In the genomic region with DNA sequence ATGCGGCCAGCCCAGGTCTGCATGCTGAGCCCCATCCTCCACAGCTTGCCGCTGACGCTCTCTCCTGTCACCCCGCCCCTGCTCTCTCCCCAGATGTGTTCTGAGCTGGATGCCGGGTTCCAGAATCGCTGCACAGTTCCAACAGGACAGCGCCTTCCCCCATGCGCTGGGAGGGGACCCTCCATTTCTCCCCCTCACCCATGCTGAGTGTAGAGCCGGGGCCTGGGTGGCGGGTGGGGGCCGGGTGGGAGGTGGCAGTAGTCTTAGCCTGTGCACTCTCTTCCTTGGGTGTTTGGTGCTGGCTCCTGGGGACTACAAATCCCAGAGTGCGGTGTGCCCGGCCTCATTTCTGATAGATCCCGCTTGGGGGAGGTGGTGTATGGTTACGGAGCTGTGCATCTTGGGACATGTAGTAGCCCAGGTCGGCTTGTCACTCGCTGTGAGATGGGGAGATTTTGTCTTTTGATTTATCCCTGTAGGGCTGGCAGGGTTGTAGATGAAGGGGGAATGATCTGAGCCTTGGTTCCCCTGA, we compare ENCODE assay signal across 10 cellular contexts. TPM values are rescaled to one million over a fixed set of nuclear protein-coding genes. Genes with fewer than 3 reads are reported as not detected.
DNase-seq lines count a peak whose midpoint lies in the region; ATAC-seq and TF ChIP-seq lines count a peak whose summit lies in the region.
"Had no signal": no experiment of that assay in that cellular context is flagged by ENCODE, and none has a peak within 500 bp of the region (broad histone marks: within the 10 kb centered on the region; RNA-seq: fewer than 3 reads in every experiment).

No MANE protein-coding gene starts in this region.

- peak overlapping the region; percentile 74 for H3K9ac ChIP-seq in mesenchymal stem cell (ENCODE audit: low read length)

- no peaks in the 10 kb centered on the region for H3K9me3 ChIP-seq in right atrium auricular region
- H3K9me3 ChIP-seq in mesenchymal stem cell (ENCODE audit: control insufficient read depth, low read length) = no peaks in the 10 kb centered on the region
- H3K9me3 ChIP-seq in uterus = no peaks in the 10 kb centered on the region
- no peaks in the 10 kb centered on the region for H3K9me3 ChIP-seq in thyroid gland

- no peak overlapping the region for H3K18ac ChIP-seq in mesenchymal stem cell (ENCODE audit: low read depth in 1 of 2, low read length in 2 of 2)

- no peak overlapping the region for H2AK5ac ChIP-seq in mesenchymal stem cell (ENCODE audit: low read length, severe bottlenecking)

- H2BK12ac ChIP-seq in mesenchymal stem cell (ENCODE audit: low read length in 2 of 2) = no peak overlapping the region

- H3K27ac ChIP-seq in right atrium auricular region (peak overlapping the region in 1 of 2 donors; percentile 19), coronary artery (peak overlapping the region; percentile 4 to 70), mesenchymal stem cell (ENCODE audit: low read length, poor library complexity, severe bottlenecking) (no peak overlapping the region), uterus (peak overlapping the region; percentile 82 to 95), thyroid gland (no peak overlapping the region)
- H3K27ac ChIP-seq: C4-2B had no signal

- H2BK5ac ChIP-seq in mesenchymal stem cell (ENCODE audit: low read depth, low read length, poor library complexity, severe bottlenecking) = no peak overlapping the region

- no peak overlapping the region for H3K4me2 ChIP-seq in mesenchymal stem cell (ENCODE audit: low read length, poor library complexity, severe bottlenecking)

- TF ChIP-seq CTCF in right atrium auricular region (IDR thresholded peaks at IDR 0.05) = no peak
- TF ChIP-seq CTCF in coronary artery (IDR thresholded peaks at IDR 0.05) = no peak
- no peak for TF ChIP-seq CTCF in uterus (IDR thresholded peaks at IDR 0.05)
- no peak for TF ChIP-seq CTCF in thyroid gland (IDR thresholded peaks at IDR 0.05)

- WGBS in mesenchymal stem cell = 68% methylated on average over 13 of the region's 17 CpGs
- 78 to 93% methylated on average over 11 to 14 of the region's 17 CpGs for WGBS in thyroid gland, 2 donors

- DNase-seq in Right ventricle myocardium inferior (ENCODE audit: missing footprints) (no peak), right atrium auricular region (ENCODE audit: low spot score) (no peak), coronary artery (ENCODE audit: low spot score) (no peak), mesenchymal stem cell (no peak), uterus (peak; percentile 68 to 82), NCI-H146 treated with DMSO at 0.1 percent for 48 hours (lab: John Stamatoyannopoulos, UW; ENCODE audit: unreplicated experiment) (no peak), thyroid gland (no peak)

- TF ChIP-seq POLR2A in uterus (IDR thresholded peaks at IDR 0.05) (no peak), thyroid gland (IDR thresholded peaks at IDR 0.05) (no peak)

- H3K79me1 ChIP-seq in mesenchymal stem cell (replicated peaks; ENCODE audit: low read length, poor library complexity, severe bottlenecking) = peaks cover 11% of the 10 kb centered on the region

- ATAC-seq in Right ventricle myocardium inferior (peak; percentile 48), GM19452 (IDR thresholded peaks at IDR 0.05; ENCODE audit: unreplicated experiment) (no peak)

- H2BK120ac ChIP-seq in mesenchymal stem cell (ENCODE audit: low read depth, low read length) = no peak overlapping the region

- H3K4me3 ChIP-seq in right atrium auricular region (no peak overlapping the region), coronary artery (no peak overlapping the region), mesenchymal stem cell (ENCODE audit: insufficient read depth in 1 of 2, low read depth in 1 of 2, low read length in 2 of 2) (peak overlapping the region in 1 of 2 experiments; percentile 56), uterus (no peak overlapping the region), thyroid gland (replicated peaks in 1 of 3) (no peak overlapping the region)

- H2AFZ ChIP-seq in mesenchymal stem cell (ENCODE audit: low read depth, low read length) = no peak overlapping the region

- no peak overlapping the region for H3K23ac ChIP-seq in mesenchymal stem cell (ENCODE audit: low read length in 2 of 2)

- H4K8ac ChIP-seq in mesenchymal stem cell (ENCODE audit: low read length) = no peak overlapping the region

- H3K27me3 ChIP-seq in right atrium auricular region (no peaks in the 10 kb centered on the region), mesenchymal stem cell (ENCODE audit: control insufficient read depth in 1 of 2, insufficient read depth in 1 of 2, low read length in 2 of 2) (no peaks in the 10 kb centered on the region), uterus (no peaks in the 10 kb centered on the region), thyroid gland (no peaks in the 10 kb centered on the region)

- no peak overlapping the region for H3K4ac ChIP-seq in mesenchymal stem cell (ENCODE audit: low read depth in 1 of 2, low read length in 2 of 2)

- peaks cover 42% of the 10 kb centered on the region for H3K36me3 ChIP-seq in right atrium auricular region
- peaks cover 47 to 52% of the 10 kb centered on the region in 2 experiments for H3K36me3 ChIP-seq in mesenchymal stem cell (ENCODE audit: control insufficient read depth in 1 of 2, insufficient read depth in 2 of 2, low read depth in 1 of 2, low read length in 2 of 2)
- H3K36me3 ChIP-seq in uterus = no peaks in the 10 kb centered on the region
- H3K36me3 ChIP-seq in thyroid gland = peaks cover 37 to 42% of the 10 kb centered on the region in 2 donors

- no peak overlapping the region for H2BK15ac ChIP-seq in mesenchymal stem cell (ENCODE audit: low read depth, poor library complexity, severe bottlenecking)

- intact Hi-C loops in Right ventricle myocardium inferior (cut with DNase I) = loop anchor here (10.0 kb wide), 1 partner anchor 219 kb away; no protein-coding TSS in a partner anchor
- intact Hi-C loops in uterus (cut with DNase I; ENCODE audit: low total_unique reads) = no loop called here
- intact Hi-C loops in thyroid gland (cut with DNase I) = no loop called here

- H3K4me1 ChIP-seq in right atrium auricular region (peaks cover 0 to 19% of the 10 kb centered on the region in 2 donors), mesenchymal stem cell (ENCODE audit: control insufficient read depth, insufficient read depth, low read depth, low read length) (peaks cover 23% of the 10 kb centered on the region), uterus (peaks cover 4 to 8% of the 10 kb centered on the region in 2 donors), thyroid gland (peaks cover 0 to 11% of the 10 kb centered on the region in 2 donors)

- no peak overlapping the region for H3K14ac ChIP-seq in mesenchymal stem cell (ENCODE audit: low read length in 2 of 2)

- H4K91ac ChIP-seq in mesenchymal stem cell (ENCODE audit: low read length) = no peak overlapping the region

RNA-seq across cellular contexts. Expression of gene DNAJB2, which starts 6.8 kb away (rescaled TPM):
- total RNA-seq in Right ventricle myocardium inferior = 80.4 TPM
- total RNA-seq in right atrium auricular region = 10 to 100 TPM; 33.3 to 38.7 TPM
- polyA plus RNA-seq in mesenchymal stem cell (2013, experiment 1 of 2) = 32.5 TPM
- polyA plus RNA-seq in mesenchymal stem cell (2013, experiment 2 of 2) = 34.8 TPM
- total RNA-seq in uterus = 10 to 100 TPM; 32.1 to 92.1 (median 69.1) TPM
- 100 to 1,000 TPM in 3 of 4 donors, 10 to 100 TPM in 1; 79.0 to 127 (median 116) TPM for total RNA-seq in thyroid gland

RNA-seq across cellular contexts. Expression of gene PTPRN, which starts 23.2 kb away (rescaled TPM):
- total RNA-seq in Right ventricle myocardium inferior = not detected
- under 1 TPM in 1 of 2 donors, not detected in 1; 0.74 TPM for total RNA-seq in right atrium auricular region
- polyA plus RNA-seq in mesenchymal stem cell (2013, experiment 1 of 2) = 0.36 TPM
- 0.47 TPM for polyA plus RNA-seq in mesenchymal stem cell (2013, experiment 2 of 2)
- total RNA-seq in uterus = under 1 TPM in 2 of 4 donors, not detected in 2; 0.21 to 0.55 TPM
- total RNA-seq in thyroid gland = 1 to 10 TPM in 3 of 4 donors, not detected in 1; 1.9 to 4.6 (median 4.4) TPM

RNA-seq across cellular contexts. Expression of gene TUBA4A, which starts 32.2 kb away (rescaled TPM):
- 128 TPM for total RNA-seq in Right ventricle myocardium inferior
- 100 to 1,000 TPM in 1 of 2 donors, 10 to 100 TPM in 1; 51.7 to 159 TPM for total RNA-seq in right atrium auricular region
- 11.2 TPM for polyA plus RNA-seq in mesenchymal stem cell (2013, experiment 1 of 2)
- 9.3 TPM for polyA plus RNA-seq in mesenchymal stem cell (2013, experiment 2 of 2)
- total RNA-seq in uterus = 10 to 100 TPM in 2 of 4 donors, 1 to 10 TPM in 2; 3.7 to 32.3 (median 7.3) TPM
- total RNA-seq in thyroid gland = 10 to 100 TPM; 21.0 to 72.4 (median 34.8) TPM

RNA-seq across cellular contexts. Expression of gene TUBA4B, which starts 32.9 kb away (rescaled TPM):
- total RNA-seq in Right ventricle myocardium inferior = not detected
- total RNA-seq in right atrium auricular region = not detected
- polyA plus RNA-seq in mesenchymal stem cell (2013, experiment 1 of 2) = not detected
- not detected for polyA plus RNA-seq in mesenchymal stem cell (2013, experiment 2 of 2)
- total RNA-seq in uterus = under 1 TPM in 2 of 4 donors, not detected in 2; 0.43 to 0.83 TPM
- not detected for total RNA-seq in thyroid gland
- total RNA-seq: M059J had no signal

RNA-seq across cellular contexts. Expression of gene STK16, which starts 40.7 kb away (rescaled TPM):
- total RNA-seq in Right ventricle myocardium inferior (17.1 TPM), right atrium auricular region (1 to 10 TPM; 7.0 to 9.0 TPM), uterus (10 to 100 TPM in 3 of 4 donors, 1 to 10 TPM in 1; 4.1 to 55.6 (median 18.0) TPM), thyroid gland (10 to 100 TPM; 19.5 to 33.0 (median 24.9) TPM)
- polyA plus RNA-seq in mesenchymal stem cell (2013, experiment 1 of 2) = 17.1 TPM
- 15.8 TPM for polyA plus RNA-seq in mesenchymal stem cell (2013, experiment 2 of 2)

Comparison
In these comparisons a context has a peak if more than half of its experiments do, and no peak if none do; other contexts are left out.
1. DNase-seq: peak in uterus (2 of 2); none in Right ventricle myocardium inferior (single experiment), right atrium auricular region (single experiment), coronary artery (single experiment), mesenchymal stem cell (single experiment), NCI-H146 treated with DMSO at 0.1 percent for 48 hours (single experiment) and thyroid gland (0 of 2).
2. H3K27ac ChIP-seq: peak in coronary artery (2 of 2) and uterus (2 of 2); none in mesenchymal stem cell (single experiment) and thyroid gland (0 of 3).